ENCODE assay signal across 8 cellular contexts in the genomic region with DNA sequence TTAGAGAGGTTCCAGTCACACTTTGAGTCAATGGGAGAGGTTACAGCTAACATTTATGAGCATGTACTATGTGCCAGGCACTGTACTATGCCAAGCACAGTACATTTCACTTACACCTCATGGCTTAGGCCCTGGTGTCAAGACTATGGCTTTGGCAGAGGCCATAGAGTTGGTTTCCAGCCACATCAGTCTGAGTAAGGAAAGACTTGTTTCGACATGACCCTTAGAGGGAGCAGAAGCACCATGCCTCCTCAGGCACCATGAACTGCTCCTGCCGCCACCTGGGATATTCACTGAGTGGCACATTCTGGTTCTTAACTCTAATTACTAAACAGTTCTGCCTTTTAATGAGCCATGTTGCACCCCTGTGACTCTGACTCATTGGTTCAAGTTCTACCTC. TPM values are rescaled to one million over a fixed set of nuclear protein-coding genes. Genes with fewer than 3 reads are reported as not detected.
A peak's percentile ranks its signal among the peaks of the same experiment; 100 is the strongest.
DNase-seq lines count a peak whose midpoint lies in the region; ATAC-seq and TF ChIP-seq lines count a peak whose summit lies in the region.

No MANE protein-coding gene starts in this region.

- ATAC-seq in stimulated activated naive B cell treated with anti-CD40 and anti-IgM and Interleukin-4, amounts not matched to agents 10 μg/mL and 1 μg/mL and 100 μg/mL, for 72 hours (replicated peaks) = peak; percentile 29 to 55
- ATAC-seq in HG02759 (IDR thresholded peaks at IDR 0.05; ENCODE audit: unreplicated experiment) (no peak), HG02642 (IDR thresholded peaks at IDR 0.05; ENCODE audit: poor library complexity, unreplicated experiment) (no peak)

- no peak overlapping the region for H3K4me3 ChIP-seq in fibroblast of the aortic adventitia (ENCODE audit: low read depth, low read length)

- no peaks in the 10 kb centered on the region for H3K27me3 Mint-ChIP-seq in activated CD4-positive, alpha-beta memory T cell treated with anti-CD3 and anti-CD28 coated beads for 36 hours
- H3K27me3 Mint-ChIP-seq in activated CD4-positive, alpha-beta memory T cell treated with anti-CD3 and anti-CD28 coated beads, Interleukin-2, amount 10 ng/mL, durations not matched to agents 7 days and 5 days = no peaks in the 10 kb centered on the region
- H3K27me3 Mint-ChIP-seq in activated CD4-positive, alpha-beta T cell treated with anti-CD3 and anti-CD28 coated beads, Interleukin-2, amount 10 ng/mL, durations not matched to agents 7 days and 5 days = no peaks in the 10 kb centered on the region
- no peaks in the 10 kb centered on the region for H3K27me3 Mint-ChIP-seq in stimulated activated naive B cell treated with anti-CD40 and anti-IgM and Interleukin-4, amounts not matched to agents 10 μg/mL and 1 μg/mL and 100 μg/mL, for 72 hours

- H3K4me3 Mint-ChIP-seq in activated CD4-positive, alpha-beta memory T cell treated with anti-CD3 and anti-CD28 coated beads for 36 hours = no peak overlapping the region
- no peak overlapping the region for H3K4me3 Mint-ChIP-seq in activated CD4-positive, alpha-beta memory T cell treated with anti-CD3 and anti-CD28 coated beads, Interleukin-2, amount 10 ng/mL, durations not matched to agents 7 days and 5 days
- no peak overlapping the region for H3K4me3 Mint-ChIP-seq in activated CD4-positive, alpha-beta T cell treated with anti-CD3 and anti-CD28 coated beads, Interleukin-2, amount 10 ng/mL, durations not matched to agents 7 days and 5 days
- H3K4me3 Mint-ChIP-seq in stimulated activated naive B cell treated with anti-CD40 and anti-IgM and Interleukin-4, amounts not matched to agents 10 μg/mL and 1 μg/mL and 100 μg/mL, for 72 hours = no peak overlapping the region

- CTCF ChIA-PET in activated CD4-positive, alpha-beta memory T cell treated with anti-CD3 and anti-CD28 coated beads for 36 hours (lab: Charles Lee) = interaction anchor here (0.9 to 2.1 kb wide), 6 partner anchors 25 to 115 kb away, joined by 3 to 6 read pairs (median 4); a partner anchor contains a TSS
- CTCF ChIA-PET in activated CD4-positive, alpha-beta memory T cell treated with anti-CD3 and anti-CD28 coated beads, Interleukin-2, amount 10 ng/mL, durations not matched to agents 7 days and 5 days (lab: Charles Lee) = interaction anchor here (1.0 to 2.5 kb wide), 4 partner anchors 25 to 239 kb away, joined by 3 to 9 read pairs (median 4); a partner anchor contains a TSS
- CTCF ChIA-PET in activated CD4-positive, alpha-beta T cell treated with anti-CD3 and anti-CD28 coated beads, Interleukin-2, amount 10 ng/mL, durations not matched to agents 7 days and 5 days (lab: Charles Lee) = interaction anchor here (0.8 kb wide), 1 partner anchor 31 kb away, joined by 4 read pairs; no protein-coding TSS in a partner anchor

- TF ChIP-seq CTCF in fibroblast of the aortic adventitia (IDR thresholded peaks at IDR 0.05; ENCODE audit: insufficient read depth, low read length) = peak; percentile 15

- POLR2A ChIA-PET in activated CD4-positive, alpha-beta memory T cell treated with anti-CD3 and anti-CD28 coated beads for 36 hours (lab: Charles Lee) = interaction anchor here (0.9 to 1.7 kb wide), 4 partner anchors 10 to 46 kb away, joined by 4 to 13 read pairs (median 5); a partner anchor contains a TSS
- POLR2A ChIA-PET in activated CD4-positive, alpha-beta memory T cell treated with anti-CD3 and anti-CD28 coated beads, Interleukin-2, amount 10 ng/mL, durations not matched to agents 7 days and 5 days (lab: Charles Lee) = interaction anchor here (1.0 to 3.4 kb wide), 7 partner anchors 9 to 181 kb away, joined by 3 to 20 read pairs (median 6); a partner anchor contains a TSS
- POLR2A ChIA-PET in activated CD4-positive, alpha-beta T cell treated with anti-CD3 and anti-CD28 coated beads, Interleukin-2, amount 10 ng/mL, durations not matched to agents 7 days and 5 days (lab: Charles Lee) = no interaction called here

- intact Hi-C loops in activated CD4-positive, alpha-beta memory T cell treated with anti-CD3 and anti-CD28 coated beads for 36 hours (cut with micrococcal nuclease) = loop anchor here (1.0 to 5.0 kb wide), 5 partner anchors 24 to 108 kb away; no protein-coding TSS in a partner anchor

- no peaks in the 10 kb centered on the region for H3K9me3 Mint-ChIP-seq in activated CD4-positive, alpha-beta memory T cell treated with anti-CD3 and anti-CD28 coated beads for 36 hours
- no peaks in the 10 kb centered on the region for H3K9me3 Mint-ChIP-seq in activated CD4-positive, alpha-beta memory T cell treated with anti-CD3 and anti-CD28 coated beads, Interleukin-2, amount 10 ng/mL, durations not matched to agents 7 days and 5 days
- no peaks in the 10 kb centered on the region for H3K9me3 Mint-ChIP-seq in activated CD4-positive, alpha-beta T cell treated with anti-CD3 and anti-CD28 coated beads, Interleukin-2, amount 10 ng/mL, durations not matched to agents 7 days and 5 days
- no peaks in the 10 kb centered on the region for H3K9me3 Mint-ChIP-seq in stimulated activated naive B cell treated with anti-CD40 and anti-IgM and Interleukin-4, amounts not matched to agents 10 μg/mL and 1 μg/mL and 100 μg/mL, for 72 hours

- peak overlapping the region; percentile 73 for H3K27ac Mint-ChIP-seq in activated CD4-positive, alpha-beta memory T cell treated with anti-CD3 and anti-CD28 coated beads for 36 hours
- no peak overlapping the region for H3K27ac Mint-ChIP-seq in activated CD4-positive, alpha-beta memory T cell treated with anti-CD3 and anti-CD28 coated beads, Interleukin-2, amount 10 ng/mL, durations not matched to agents 7 days and 5 days
- no peak overlapping the region for H3K27ac Mint-ChIP-seq in activated CD4-positive, alpha-beta T cell treated with anti-CD3 and anti-CD28 coated beads, Interleukin-2, amount 10 ng/mL, durations not matched to agents 7 days and 5 days
- peak overlapping the region; percentile 88 for H3K27ac Mint-ChIP-seq in stimulated activated naive B cell treated with anti-CD40 and anti-IgM and Interleukin-4, amounts not matched to agents 10 μg/mL and 1 μg/mL and 100 μg/mL, for 72 hours

- H3K4me1 Mint-ChIP-seq in activated CD4-positive, alpha-beta memory T cell treated with anti-CD3 and anti-CD28 coated beads for 36 hours (ENCODE audit: low read depth) = peaks cover 85% of the 10 kb centered on the region
- peaks cover 53% of the 10 kb centered on the region for H3K4me1 Mint-ChIP-seq in activated CD4-positive, alpha-beta memory T cell treated with anti-CD3 and anti-CD28 coated beads, Interleukin-2, amount 10 ng/mL, durations not matched to agents 7 days and 5 days
- peaks cover 56% of the 10 kb centered on the region for H3K4me1 Mint-ChIP-seq in activated CD4-positive, alpha-beta T cell treated with anti-CD3 and anti-CD28 coated beads, Interleukin-2, amount 10 ng/mL, durations not matched to agents 7 days and 5 days
- H3K4me1 Mint-ChIP-seq in stimulated activated naive B cell treated with anti-CD40 and anti-IgM and Interleukin-4, amounts not matched to agents 10 μg/mL and 1 μg/mL and 100 μg/mL, for 72 hours = peaks cover 36 to 73% of the 10 kb centered on the region in 2 donors

- DNase-seq in activated CD4-positive, alpha-beta memory T cell treated with anti-CD3 and anti-CD28 coated beads for 36 hours = peak; percentile 56
- DNase-seq in activated CD4-positive, alpha-beta memory T cell treated with anti-CD3 and anti-CD28 coated beads, Interleukin-2, amount 10 ng/mL, durations not matched to agents 7 days and 5 days = no peak
- peak; percentile 27 for DNase-seq in activated CD4-positive, alpha-beta T cell treated with anti-CD3 and anti-CD28 coated beads, Interleukin-2, amount 10 ng/mL, durations not matched to agents 7 days and 5 days
- peak; percentile 63 for DNase-seq in fibroblast of the aortic adventitia (ENCODE audit: low read depth)
- DNase-seq in stimulated activated naive B cell treated with anti-CD40 and anti-IgM and Interleukin-4, amounts not matched to agents 10 μg/mL and 1 μg/mL and 100 μg/mL, for 72 hours = no peak
- no peak for DNase-seq in cerebellar nuclear complex (lab: John Stamatoyannopoulos, UW)

- H3K36me3 Mint-ChIP-seq in activated CD4-positive, alpha-beta memory T cell treated with anti-CD3 and anti-CD28 coated beads for 36 hours = peaks cover 39% of the 10 kb centered on the region
- peaks cover 66% of the 10 kb centered on the region for H3K36me3 Mint-ChIP-seq in activated CD4-positive, alpha-beta memory T cell treated with anti-CD3 and anti-CD28 coated beads, Interleukin-2, amount 10 ng/mL, durations not matched to agents 7 days and 5 days (ENCODE audit: low read depth)
- H3K36me3 Mint-ChIP-seq in activated CD4-positive, alpha-beta T cell treated with anti-CD3 and anti-CD28 coated beads, Interleukin-2, amount 10 ng/mL, durations not matched to agents 7 days and 5 days (ENCODE audit: low read depth) = peaks cover 64% of the 10 kb centered on the region
- H3K36me3 Mint-ChIP-seq in stimulated activated naive B cell treated with anti-CD40 and anti-IgM and Interleukin-4, amounts not matched to agents 10 μg/mL and 1 μg/mL and 100 μg/mL, for 72 hours = peaks cover 25 to 41% of the 10 kb centered on the region in 2 donors

RNA-seq across cellular contexts. Expression of a gene that starts 12.7 kb away (rescaled TPM):
- total RNA-seq in activated CD4-positive, alpha-beta memory T cell treated with anti-CD3 and anti-CD28 coated beads for 36 hours = 100 to 1,000 TPM; 101 to 102 TPM
- 10 to 100 TPM; 75.6 to 76.3 TPM for total RNA-seq in activated CD4-positive, alpha-beta memory T cell treated with anti-CD3 and anti-CD28 coated beads, Interleukin-2, amount 10 ng/mL, durations not matched to agents 7 days and 5 days
- total RNA-seq in activated CD4-positive, alpha-beta T cell treated with anti-CD3 and anti-CD28 coated beads, Interleukin-2, amount 10 ng/mL, durations not matched to agents 7 days and 5 days = 10 to 100 TPM; 64.1 to 72.3 TPM
- total RNA-seq in fibroblast of the aortic adventitia (ENCODE audit: low replicate concordance) = 15.3 and 57.7 TPM in 2 replicates

RNA-seq across cellular contexts. Expression of a gene that starts 45.3 kb away (rescaled TPM):
- 10 to 100 TPM; 10.5 to 11.8 TPM for total RNA-seq in activated CD4-positive, alpha-beta memory T cell treated with anti-CD3 and anti-CD28 coated beads for 36 hours
- total RNA-seq in activated CD4-positive, alpha-beta memory T cell treated with anti-CD3 and anti-CD28 coated beads, Interleukin-2, amount 10 ng/mL, durations not matched to agents 7 days and 5 days = 10 to 100 TPM; 10.1 to 10.7 TPM
- 10 to 100 TPM; 17.9 to 18.8 TPM for total RNA-seq in activated CD4-positive, alpha-beta T cell treated with anti-CD3 and anti-CD28 coated beads, Interleukin-2, amount 10 ng/mL, durations not matched to agents 7 days and 5 days
- 2.4 and 6.1 TPM in 2 replicates for total RNA-seq in fibroblast of the aortic adventitia (ENCODE audit: low replicate concordance)

RNA-seq across cellular contexts. Expression of a gene that starts 46.6 kb away (rescaled TPM):
- total RNA-seq in activated CD4-positive, alpha-beta memory T cell treated with anti-CD3 and anti-CD28 coated beads for 36 hours = not detected
- not detected for total RNA-seq in activated CD4-positive, alpha-beta memory T cell treated with anti-CD3 and anti-CD28 coated beads, Interleukin-2, amount 10 ng/mL, durations not matched to agents 7 days and 5 days
- not detected for total RNA-seq in activated CD4-positive, alpha-beta T cell treated with anti-CD3 and anti-CD28 coated beads, Interleukin-2, amount 10 ng/mL, durations not matched to agents 7 days and 5 days
- 2.4 TPM in 1 of 2 replicates, not detected in the other for total RNA-seq in fibroblast of the aortic adventitia (ENCODE audit: low replicate concordance)

Comparison
In these comparisons a context has a peak if more than half of its experiments do, and no peak if none do; other contexts are left out.
1. DNase-seq: peak in activated CD4-positive, alpha-beta memory T cell treated with anti-CD3 and anti-CD28 coated beads for 36 hours (single experiment), activated CD4-positive, alpha-beta T cell treated with anti-CD3 and anti-CD28 coated beads, Interleukin-2, amount 10 ng/mL, durations not matched to agents 7 days and 5 days (single experiment) and fibroblast of the aortic adventitia (single experiment); none in activated CD4-positive, alpha-beta memory T cell treated with anti-CD3 and anti-CD28 coated beads, Interleukin-2, amount 10 ng/mL, durations not matched to agents 7 days and 5 days (single experiment), stimulated activated naive B cell treated with anti-CD40 and anti-IgM and Interleukin-4, amounts not matched to agents 10 μg/mL and 1 μg/mL and 100 μg/mL, for 72 hours (single experiment) and cerebellar nuclear complex (0 of 2).
2. H3K27ac Mint-ChIP-seq: peak in activated CD4-positive, alpha-beta memory T cell treated with anti-CD3 and anti-CD28 coated beads for 36 hours (single experiment) and stimulated activated naive B cell treated with anti-CD40 and anti-IgM and Interleukin-4, amounts not matched to agents 10 μg/mL and 1 μg/mL and 100 μg/mL, for 72 hours (single experiment); none in activated CD4-positive, alpha-beta memory T cell treated with anti-CD3 and anti-CD28 coated beads, Interleukin-2, amount 10 ng/mL, durations not matched to agents 7 days and 5 days (single experiment) and activated CD4-positive, alpha-beta T cell treated with anti-CD3 and anti-CD28 coated beads, Interleukin-2, amount 10 ng/mL, durations not matched to agents 7 days and 5 days (single experiment).
3. ATAC-seq: peak in stimulated activated naive B cell treated with anti-CD40 and anti-IgM and Interleukin-4, amounts not matched to agents 10 μg/mL and 1 μg/mL and 100 μg/mL, for 72 hours (2 of 2); none in HG02759 (single experiment) and HG02642 (single experiment).